ENCODE assay signal across 9 cellular contexts in the genomic region with DNA sequence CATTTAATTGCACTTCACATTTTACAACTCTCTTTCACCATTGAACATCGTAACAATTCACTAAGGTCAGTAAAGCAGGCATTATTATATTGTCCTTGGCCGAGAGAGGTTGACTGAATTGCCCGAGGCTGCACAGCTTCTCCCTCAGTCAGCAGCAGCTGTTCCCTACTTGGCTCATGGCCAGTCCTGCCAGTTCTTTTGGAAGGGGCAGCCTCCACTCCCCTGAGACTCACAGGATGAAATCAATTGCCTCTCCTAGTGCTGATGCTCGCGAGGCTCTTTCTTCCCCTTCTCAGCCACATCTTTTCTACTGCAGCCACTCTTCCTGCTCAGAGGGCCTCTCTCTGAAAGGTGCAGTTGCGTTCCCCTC.
DNase-seq lines count a peak whose midpoint lies in the region; ATAC-seq and TF ChIP-seq lines count a peak whose summit lies in the region.
"Had no signal": no experiment of that assay in that cellular context is flagged by ENCODE, and none has a peak within 500 bp of the region (broad histone marks: within the 10 kb centered on the region; RNA-seq: fewer than 3 reads in every experiment).

No MANE protein-coding gene starts in this region.

- H3K36me3 ChIP-seq in mucosa of descending colon (ENCODE audit: low read depth), result no peaks in the 10 kb centered on the region

- intact Hi-C loops in mucosa of descending colon (cut with DNase I, micrococcal nuclease), result no loop called here

- H3K4me3 ChIP-seq in mucosa of descending colon, result no peak overlapping the region

- no peak for TF ChIP-seq CTCF in mucosa of descending colon (IDR thresholded peaks at IDR 0.05)

- DNase-seq in NCI-H524 (lab: John Stamatoyannopoulos, UW) (peak; percentile 19 to 32), NCI-H524 treated with DMSO at 0.1 percent for 48 hours (lab: John Stamatoyannopoulos, UW) (no peak), NCI-H1105 (lab: John Stamatoyannopoulos, UW) (peak; percentile 77), mucosa of descending colon (no peak), EL (no peak), NCI-H146 treated with DMSO at 0.1 percent for 48 hours (lab: John Stamatoyannopoulos, UW; ENCODE audit: unreplicated experiment) (no peak)
- no peak for DNase-seq in activated effector memory CD4-positive, alpha-beta T cell treated with anti-CD3 and anti-CD28 coated beads, Interleukin-2, amount 50 U/mL, for 16 hours
- DNase-seq: NK-92 treated with Interleukin-12 subunit alpha and Interleukin-12 subunit beta, amount 100 ng/mL, for 24 hours had no signal

- H3K4me1 ChIP-seq in mucosa of descending colon (ENCODE audit: low read depth), result no peaks in the 10 kb centered on the region

- H3K9me3 ChIP-seq in mucosa of descending colon, result no peaks in the 10 kb centered on the region

- ATAC-seq in GM21825 (IDR thresholded peaks at IDR 0.05; ENCODE audit: unreplicated experiment) (peak; percentile 19), mucosa of descending colon (peak; percentile 19)

Comparison
In these comparisons a context has a peak if more than half of its experiments do, and no peak if none do; other contexts are left out.
1. DNase-seq: peak in NCI-H524 (2 of 2) and NCI-H1105 (single experiment); none in NCI-H524 treated with DMSO at 0.1 percent for 48 hours (single experiment), mucosa of descending colon (0 of 3), activated effector memory CD4-positive, alpha-beta T cell treated with anti-CD3 and anti-CD28 coated beads, Interleukin-2, amount 50 U/mL, for 16 hours (single experiment), EL (single experiment) and NCI-H146 treated with DMSO at 0.1 percent for 48 hours (single experiment).